6 cellular contexts compared by ENCODE assay signal in genomic region chr17:28404812-28405570, GRCh38. TPM values are rescaled to one million over a fixed set of nuclear protein-coding genes. Genes with fewer than 3 reads are reported as not detected.
DNase-seq lines count a peak whose midpoint lies in the region; FAIRE-seq and TF ChIP-seq lines count a peak whose summit lies in the region.

No MANE protein-coding gene starts in this region.

- no peak for TF ChIP-seq CTCF in cardiac fibroblast (IDR thresholded peaks at IDR 0.05; ENCODE audit: low read depth, low read length)
- TF ChIP-seq CTCF in osteocyte (IDR thresholded peaks at IDR 0.05), result no peak
- no peak for TF ChIP-seq CTCF in GM20000 (IDR thresholded peaks at IDR 0.05; ENCODE audit: extremely low read depth, missing control alignments)

- H3K4me1 Mint-ChIP-seq in osteocyte (ENCODE audit: unreplicated experiment), result peaks cover 12% of the 10 kb centered on the region

- H3K9me3 Mint-ChIP-seq in osteocyte (ENCODE audit: unreplicated experiment), result no peaks in the 10 kb centered on the region

- H3K27me3 Mint-ChIP-seq in osteocyte (ENCODE audit: unreplicated experiment), result peaks cover 13% of the 10 kb centered on the region

- no peaks in the 10 kb centered on the region for H3K36me3 Mint-ChIP-seq in osteocyte (ENCODE audit: unreplicated experiment)

- FAIRE-seq in HTR-8/SVneo (lab: Jason Lieb, UNC), result peak; percentile 58

- peak overlapping the region; percentile 38 for H3K27ac Mint-ChIP-seq in osteocyte (ENCODE audit: unreplicated experiment)

- no peak for DNase-seq in HTR-8/SVneo (ENCODE audit: insufficient read length, low spot score)
- peak in 1 of 2 donors; percentile 4 for DNase-seq in cardiac fibroblast (ENCODE audit: low read depth in 2 of 2)
- no peak for DNase-seq in osteocyte (ENCODE audit: extremely low spot score, unreplicated experiment)
- DNase-seq in GM20000 (ENCODE audit: low spot score), result no peak
- DNase-seq in activated CD4-positive, CD25-positive, alpha-beta regulatory T cell treated with anti-CD3 and anti-CD28 coated beads, Interleukin-2, amount 50 U/mL, for 72 hours, result no peak
- DNase-seq in stimulated activated CD4-positive, alpha-beta T cell treated with anti-CD3 and anti-CD28 coated beads, Interleukin-4, amount 100 ng/mL, for 1 hour, result no peak

- H3K4me3 Mint-ChIP-seq in osteocyte (ENCODE audit: unreplicated experiment), result peak overlapping the region; percentile 76

- peak overlapping the region; percentile 59 to 66 for H3K4me3 ChIP-seq in cardiac fibroblast (replicated peaks in 1 of 2; ENCODE audit: low read depth in 2 of 2, low read length in 2 of 2)

RNA-seq across cellular contexts. Expression of gene SLC46A1, which starts 1.0 kb away (rescaled TPM):
- 5.5 and 5.9 TPM in 2 replicates for total RNA-seq in osteocyte

RNA-seq across cellular contexts. Expression of gene SARM1, which starts 33.5 kb away (rescaled TPM):
- total RNA-seq in osteocyte, result 27.8 and 31.7 TPM in 2 replicates

RNA-seq across cellular contexts. Expression of gene VTN, which starts 34.9 kb away (rescaled TPM):
- 0.70 and 0.97 TPM in 2 replicates for total RNA-seq in osteocyte

RNA-seq across cellular contexts. Expression of gene SEBOX, which starts 40.0 kb away (rescaled TPM):
- total RNA-seq in osteocyte, result not detected in 2 replicates

RNA-seq across cellular contexts. Expression of gene POLDIP2, which starts 47.7 kb away (rescaled TPM):
- total RNA-seq in osteocyte, result 79.8 and 80.2 TPM in 2 replicates
